ENCODE assay signal across 11 cellular contexts in the genomic region with DNA sequence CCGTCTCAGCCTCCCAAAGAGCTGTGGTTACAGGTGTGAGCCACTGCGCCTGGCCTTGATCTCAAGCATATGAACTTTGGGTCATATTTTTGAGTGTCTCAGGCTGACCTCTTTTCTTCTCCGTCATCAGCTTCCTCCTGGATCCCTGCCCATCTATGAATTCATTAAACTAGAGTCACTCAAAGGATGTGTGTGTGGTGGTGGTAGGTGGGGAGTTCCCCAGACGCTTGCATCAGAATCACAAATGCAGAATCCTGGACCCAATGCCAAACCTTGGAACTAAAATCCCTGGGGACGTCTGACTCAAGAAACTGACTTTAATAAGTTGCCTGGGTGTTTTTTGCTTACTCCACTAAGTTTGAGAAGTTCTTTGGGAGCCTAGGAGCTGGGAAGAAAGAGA. TPM values are rescaled to one million over a fixed set of nuclear protein-coding genes. Genes with fewer than 3 reads are reported as not detected.
A peak's percentile ranks its signal among the peaks of the same experiment; 100 is the strongest.
DNase-seq lines count a peak whose midpoint lies in the region; ATAC-seq and TF ChIP-seq lines count a peak whose summit lies in the region.
"Had no signal": no experiment of that assay in that cellular context is flagged by ENCODE, and none has a peak within 500 bp of the region (broad histone marks: within the 10 kb centered on the region; RNA-seq: fewer than 3 reads in every experiment).

No MANE protein-coding gene starts in this region.

- H3K4me1 ChIP-seq in mesenchymal stem cell (ENCODE audit: control insufficient read depth, insufficient read depth, low read depth, low read length) (peaks cover 9% of the 10 kb centered on the region), left lung (peaks cover 15 to 28% of the 10 kb centered on the region in 2 donors)

- peaks cover 34% of the 10 kb centered on the region for H3K4me1 Mint-ChIP-seq in chondrocyte (ENCODE audit: low read depth)

- H4K8ac ChIP-seq in mesenchymal stem cell (ENCODE audit: low read length), result no peak overlapping the region

- no peak overlapping the region for H3K23ac ChIP-seq in mesenchymal stem cell (ENCODE audit: low read length in 2 of 2)

- H2BK15ac ChIP-seq in mesenchymal stem cell (ENCODE audit: low read depth, poor library complexity, severe bottlenecking), result no peak overlapping the region

- no peak overlapping the region for H3K27ac ChIP-seq in mesenchymal stem cell (ENCODE audit: low read length, poor library complexity, severe bottlenecking)
- H3K27ac ChIP-seq in left lung, result no peak overlapping the region

- H3K9ac ChIP-seq in mesenchymal stem cell (ENCODE audit: low read length), result peak overlapping the region; percentile 78

- DNase-seq in AG04449 (ENCODE audit: low read depth, low spot score) (peak; percentile 95), M059J (ENCODE audit: low read depth) (peak; percentile 73), chondrocyte (ENCODE audit: low spot score) (no peak), mesenchymal stem cell (peak; percentile 29), NCI-H1105 (lab: John Stamatoyannopoulos, UW) (no peak), left lung (no peak)
- no peak for DNase-seq in stimulated activated CD4-positive, alpha-beta T cell treated with anti-CD3 and anti-CD28 coated beads, Interleukin-4, amount 100 ng/mL, for 1 hour
- DNase-seq: activated effector memory CD4-positive, alpha-beta T cell treated with anti-CD3 and anti-CD28 coated beads, Interleukin-2, amount 50 U/mL, for 16 hours; CD4-positive, alpha-beta T cell had no signal

- H3K4me3 ChIP-seq in AG04449 (ENCODE audit: low read depth, low read length) (no peak overlapping the region), mesenchymal stem cell (ENCODE audit: insufficient read depth in 1 of 2, low read depth in 1 of 2, low read length in 2 of 2) (no peak overlapping the region), left lung (no peak overlapping the region)

- 89% methylated on average over 4 of the region's 5 CpGs for WGBS in mesenchymal stem cell

- H3K36me3 ChIP-seq in mesenchymal stem cell (ENCODE audit: control insufficient read depth in 1 of 2, insufficient read depth in 2 of 2, low read depth in 1 of 2, low read length in 2 of 2) (no peaks in the 10 kb centered on the region), left lung (no peaks in the 10 kb centered on the region)

- H3K9me3 ChIP-seq in mesenchymal stem cell (ENCODE audit: control insufficient read depth, low read length) (no peaks in the 10 kb centered on the region), left lung (no peaks in the 10 kb centered on the region)

- no peak overlapping the region for H3K4me3 Mint-ChIP-seq in chondrocyte (ENCODE audit: unreplicated experiment)
- H3K4me3 Mint-ChIP-seq: CD4-positive, alpha-beta T cell; nephron had no signal

- no peak overlapping the region for H3K18ac ChIP-seq in mesenchymal stem cell (ENCODE audit: low read depth in 1 of 2, low read length in 2 of 2)

- CTCF ChIA-PET in AG04449 (lab: Yijun Ruan, JAX), result interaction anchor here (0.9 to 2.4 kb wide), 4 partner anchors 13 to 426 kb away, joined by 3 to 11 read pairs (median 3); no protein-coding TSS in a partner anchor

- H4K91ac ChIP-seq in mesenchymal stem cell (ENCODE audit: low read length), result no peak overlapping the region

- H3K36me3 Mint-ChIP-seq in chondrocyte (ENCODE audit: low read depth), result no peaks in the 10 kb centered on the region

- intact Hi-C loops in left lung (cut with DNase I), result no loop called here

- no peaks in the 10 kb centered on the region for H3K9me3 Mint-ChIP-seq in chondrocyte (ENCODE audit: low read depth)
- H3K9me3 Mint-ChIP-seq: CD4-positive, alpha-beta T cell; nephron had no signal

- H2BK120ac ChIP-seq in mesenchymal stem cell (ENCODE audit: low read depth, low read length), result no peak overlapping the region

- H3K4ac ChIP-seq in mesenchymal stem cell (ENCODE audit: low read depth in 1 of 2, low read length in 2 of 2), result no peak overlapping the region

- H3K27me3 Mint-ChIP-seq in chondrocyte (ENCODE audit: low read depth), result no peaks in the 10 kb centered on the region

- no peak for TF ChIP-seq CTCF in AG04449 (IDR thresholded peaks at IDR 0.05; ENCODE audit: insufficient read depth, low read length, missing control alignments)
- TF ChIP-seq CTCF in chondrocyte (IDR thresholded peaks at IDR 0.05), result no peak
- TF ChIP-seq CTCF in left lung (IDR thresholded peaks at IDR 0.05), result no peak

- ATAC-seq in HG03432 (IDR thresholded peaks at IDR 0.05; ENCODE audit: unreplicated experiment) (no peak), left lung (no peak)

- peaks cover 2% of the 10 kb centered on the region for H3K79me1 ChIP-seq in mesenchymal stem cell (replicated peaks; ENCODE audit: low read length, poor library complexity, severe bottlenecking)

- no peak overlapping the region for H2BK12ac ChIP-seq in mesenchymal stem cell (ENCODE audit: low read length in 2 of 2)

- H3K27me3 ChIP-seq in mesenchymal stem cell (ENCODE audit: control insufficient read depth in 1 of 2, insufficient read depth in 1 of 2, low read length in 2 of 2), result no peaks in the 10 kb centered on the region
- H3K27me3 ChIP-seq in left lung, result peaks cover 11 to 47% of the 10 kb centered on the region in 2 donors

- peak overlapping the region; percentile 42 for H2AK5ac ChIP-seq in mesenchymal stem cell (ENCODE audit: low read length, severe bottlenecking)

- no peak overlapping the region for H3K4me2 ChIP-seq in mesenchymal stem cell (ENCODE audit: low read length, poor library complexity, severe bottlenecking)

- H2AFZ ChIP-seq in mesenchymal stem cell (ENCODE audit: low read depth, low read length), result no peak overlapping the region

- H2BK5ac ChIP-seq in mesenchymal stem cell (ENCODE audit: low read depth, low read length, poor library complexity, severe bottlenecking), result no peak overlapping the region

- peak overlapping the region; percentile 45 for H3K27ac Mint-ChIP-seq in chondrocyte (ENCODE audit: unreplicated experiment)
- H3K27ac Mint-ChIP-seq: CD4-positive, alpha-beta T cell had no signal

- POLR2A ChIA-PET in AG04449 (lab: Yijun Ruan, JAX), result interaction anchor here (0.6 kb wide), 1 partner anchor 92 kb away, joined by 3 read pairs; no protein-coding TSS in a partner anchor

- H3K14ac ChIP-seq in mesenchymal stem cell (ENCODE audit: low read length in 2 of 2), result no peak overlapping the region

RNA-seq across cellular contexts. Expression of a gene that starts 6.7 kb away (rescaled TPM):
- total RNA-seq in M059J (2014; rRNA removed; shearing (Covaris generic)), result 4.2 and 10.5 TPM in 2 replicates
- total RNA-seq in chondrocyte (5.1 to 10.2 TPM (median 8.2 TPM) in 3 replicates), left lung (10 to 100 TPM in 1 of 2 donors, 1 to 10 TPM in 1; 6.6 to 19.9 TPM)
- polyA plus RNA-seq in mesenchymal stem cell (2013, experiment 1 of 2), result 2.7 TPM
- polyA plus RNA-seq in mesenchymal stem cell (2013, experiment 2 of 2), result 2.8 TPM

Comparison
In these comparisons a context has a peak if more than half of its experiments do, and no peak if none do; other contexts are left out.
1. DNase-seq: peak in AG04449 (single experiment), M059J (single experiment) and mesenchymal stem cell (single experiment); none in chondrocyte (single experiment), NCI-H1105 (single experiment), stimulated activated CD4-positive, alpha-beta T cell treated with anti-CD3 and anti-CD28 coated beads, Interleukin-4, amount 100 ng/mL, for 1 hour (single experiment) and left lung (0 of 2).